Comparison of ENCODE assay signal across 8 cellular contexts in the genomic region with DNA sequence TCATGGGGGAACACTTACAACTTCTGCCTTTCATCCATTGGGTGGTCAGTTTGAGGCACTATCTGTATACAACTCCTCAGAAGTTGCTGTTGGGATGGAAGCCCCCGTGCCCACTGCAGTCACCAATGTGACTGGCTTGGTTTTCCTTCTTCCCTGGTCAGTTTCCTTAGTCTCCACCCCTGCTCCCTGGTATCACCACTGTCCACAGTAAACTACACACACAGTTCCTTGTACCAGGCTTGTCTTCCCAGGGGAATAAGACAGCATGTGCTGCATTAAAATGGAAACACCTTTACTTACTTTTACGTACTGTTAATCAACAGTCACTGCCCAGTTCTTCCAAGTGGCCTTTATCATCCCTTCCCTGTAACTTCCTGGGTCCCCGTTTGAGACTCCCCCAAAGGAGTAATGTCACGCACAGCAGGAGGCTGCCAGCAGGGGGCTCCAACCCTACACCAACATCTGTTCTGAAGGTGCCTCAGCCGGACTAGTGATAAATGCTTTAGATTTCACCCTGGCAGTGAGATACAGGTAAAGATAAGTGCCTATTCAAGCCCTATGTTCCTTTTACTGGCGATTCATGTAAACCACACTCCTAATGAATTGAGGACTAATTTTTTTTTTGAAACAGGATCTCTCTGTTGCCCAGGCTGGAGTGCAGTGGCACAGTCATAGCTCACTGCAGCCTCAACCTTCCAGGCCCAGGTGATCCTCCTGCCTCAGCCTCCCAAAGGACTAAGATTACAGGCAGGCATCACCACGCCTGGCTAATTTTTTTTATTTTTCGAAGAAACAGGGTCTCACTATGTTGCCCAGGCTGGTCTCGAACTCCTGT. TPM values are rescaled to one million over a fixed set of nuclear protein-coding genes. Genes with fewer than 3 reads are reported as not detected.
DNase-seq lines count a peak whose midpoint lies in the region; ATAC-seq and TF ChIP-seq lines count a peak whose summit lies in the region.

No MANE protein-coding gene starts in this region.

- no peaks in the 10 kb centered on the region for H3K4me1 Mint-ChIP-seq in CD8-positive, alpha-beta T cell (ENCODE audit: low read depth)
- no peaks in the 10 kb centered on the region for H3K4me1 Mint-ChIP-seq in H9
- peaks cover 5% of the 10 kb centered on the region for H3K4me1 Mint-ChIP-seq in activated T-cell treated with anti-CD3 and anti-CD28 coated beads, Interleukin-2, amount 50 U/mL, for 72 hours (ENCODE audit: low read depth)

- H3K27ac Mint-ChIP-seq in CD8-positive, alpha-beta T cell = no peak overlapping the region
- H3K27ac Mint-ChIP-seq in H9 = no peak overlapping the region
- H3K27ac Mint-ChIP-seq in activated T-cell treated with anti-CD3 and anti-CD28 coated beads, Interleukin-2, amount 50 U/mL, for 72 hours = no peak overlapping the region

- CTCF ChIA-PET in CD8-positive, alpha-beta T cell (lab: Charles Lee) = interaction anchor here (0.6 to 1.0 kb wide), 3 partner anchors 18 to 98 kb away, joined by 3 to 4 read pairs (median 3); no protein-coding TSS in a partner anchor
- CTCF ChIA-PET in Panc1 (lab: Charles Lee) = interaction anchor here (0.6 kb wide), 1 partner anchor 57 kb away, joined by 3 read pairs; no protein-coding TSS in a partner anchor

- H4K91ac ChIP-seq in H9 (ENCODE audit: insufficient read length, low read depth, low read length) = no peak overlapping the region

- H3K56ac ChIP-seq in H9 (ENCODE audit: insufficient read length, low read depth, low read length) = no peak overlapping the region

- H3T11ph ChIP-seq in H9 (ENCODE audit: low read length) = no peak overlapping the region

- H3K27ac ChIP-seq in CD8-positive, alpha-beta T cell (ENCODE audit: low read depth, low read length) = no peak overlapping the region
- H3K27ac ChIP-seq in H9 (ENCODE audit: insufficient read length, low read depth, low read length) (no peak overlapping the region), Panc1 (ENCODE audit: low read length) (no peak overlapping the region), osteoblast (ENCODE audit: low read depth, low read length) (no peak overlapping the region), thoracic aorta (no peak overlapping the region)

- TF ChIP-seq CTCF in CD8-positive, alpha-beta T cell (IDR thresholded peaks at IDR 0.05) = peak; percentile 78
- TF ChIP-seq CTCF in H9 (conservative IDR thresholded peaks at IDR 0.05) (peak; percentile 57), Panc1 (IDR thresholded peaks at IDR 0.05) (peak; percentile 94), fibroblast of the aortic adventitia (IDR thresholded peaks at IDR 0.05; ENCODE audit: insufficient read depth, low read length) (peak; percentile 84), osteoblast (IDR thresholded peaks at IDR 0.05; ENCODE audit: extremely low read depth, low read depth, low read length) (peak; percentile 97), thoracic aorta (IDR thresholded peaks at IDR 0.05) (peak; percentile 60)

- H3K79me1 ChIP-seq in H9 (ENCODE audit: insufficient read depth, low read depth, low read length, poor library complexity, severe bottlenecking) = no peaks in the 10 kb centered on the region

- no peak overlapping the region for H2BK20ac ChIP-seq in H9 (ENCODE audit: low read depth, low read length, poor library complexity, severe bottlenecking)

- in situ Hi-C loops in Panc1 (cut with HindIII; ENCODE audit: low pct_unique_long_range_greater_than_20kb, low sequenced_read_pairs) = no loop called here

- H4K5ac ChIP-seq in H9 (ENCODE audit: insufficient read length, low read depth, low read length) = no peak overlapping the region

- H4K8ac ChIP-seq in H9 (replicated peaks; ENCODE audit: insufficient read length, low read depth, low read length) = no peak overlapping the region

- intact Hi-C loops in CD8-positive, alpha-beta T cell (cut with DNase I, micrococcal nuclease) = loop anchor here (1.0 to 10.0 kb wide), 4 partner anchors 65 to 449 kb away; no protein-coding TSS in a partner anchor
- intact Hi-C loops in Panc1 (cut with micrococcal nuclease; ENCODE audit: unreplicated experiment) = loop anchor here (2.0 kb wide), 1 partner anchor 65 kb away; no protein-coding TSS in a partner anchor

- no peak overlapping the region for H3K23ac ChIP-seq in H9 (ENCODE audit: insufficient read length, low read depth, low read length)

- BruUV-seq in Panc1 (replicated peaks; lab: Mats Ljungman, UMichigan) = no TSS peak

- DNase-seq in CD8-positive, alpha-beta T cell = peak; percentile 53 to 82 (median 75)
- DNase-seq in H9 (peak; percentile 40), Panc1 (ENCODE audit: low read depth, low spot score) (peak; percentile 25), fibroblast of the aortic adventitia (ENCODE audit: low read depth) (peak; percentile 58), osteoblast (ENCODE audit: insufficient read length, low spot score, missing footprints) (peak; percentile 90), thoracic aorta (ENCODE audit: low spot score) (peak; percentile 12)
- peak; percentile 77 to 80 for DNase-seq in activated T-cell treated with anti-CD3 and anti-CD28 coated beads, Interleukin-2, amount 50 U/mL, for 72 hours

- no peaks in the 10 kb centered on the region for H3K36me3 Mint-ChIP-seq in CD8-positive, alpha-beta T cell
- peaks cover 5 to 11% (median 5%) of the 10 kb centered on the region in 3 experiments; a peak in 6 of 7 replicates for H3K36me3 Mint-ChIP-seq in H9 (ENCODE audit: insufficient read depth in 1 of 3, low read depth in 3 of 3)
- H3K36me3 Mint-ChIP-seq in activated T-cell treated with anti-CD3 and anti-CD28 coated beads, Interleukin-2, amount 50 U/mL, for 72 hours (ENCODE audit: insufficient read depth in 2 of 2) = peaks cover 0 to 2% of the 10 kb centered on the region in 2 donors

- H3K18ac ChIP-seq in H9 (ENCODE audit: insufficient read length, low read depth, low read length) = no peak overlapping the region

- no peak overlapping the region for H2BK120ac ChIP-seq in H9 (ENCODE audit: low read depth, low read length, poor library complexity, severe bottlenecking)

- no peaks in the 10 kb centered on the region for H3K27me3 Mint-ChIP-seq in CD8-positive, alpha-beta T cell (ENCODE audit: low read depth)
- no peaks in the 10 kb centered on the region for H3K27me3 Mint-ChIP-seq in H9 (ENCODE audit: low read depth)
- H3K27me3 Mint-ChIP-seq in activated T-cell treated with anti-CD3 and anti-CD28 coated beads, Interleukin-2, amount 50 U/mL, for 72 hours (ENCODE audit: low read depth) = peaks cover 8% of the 10 kb centered on the region

- no peaks in the 10 kb centered on the region for H3K27me3 ChIP-seq in CD8-positive, alpha-beta T cell (ENCODE audit: insufficient read depth, low read length)
- H3K27me3 ChIP-seq in H9 (ENCODE audit: insufficient read depth, low read length) (no peaks in the 10 kb centered on the region), Panc1 (ENCODE audit: control insufficient read depth, insufficient read depth, low read length) (no peaks in the 10 kb centered on the region), osteoblast (ENCODE audit: insufficient read depth, low read length) (no peaks in the 10 kb centered on the region), thoracic aorta (replicated peaks; ENCODE audit: insufficient read depth) (no peaks in the 10 kb centered on the region)

- no peak overlapping the region for H2AFZ ChIP-seq in H9 (ENCODE audit: low read length)
- peak overlapping the region; percentile 29 for H2AFZ ChIP-seq in osteoblast (ENCODE audit: low read length)

- H3K4ac ChIP-seq in H9 (ENCODE audit: low read depth, low read length) = no peak overlapping the region

- H4K20me1 ChIP-seq in H9 (ENCODE audit: control insufficient read depth, insufficient read depth, insufficient read length) = no peaks in the 10 kb centered on the region
- H4K20me1 ChIP-seq in osteoblast (ENCODE audit: insufficient read depth, low read length) = no peaks in the 10 kb centered on the region

- peak; percentile 94 for ATAC-seq in CD8-positive, alpha-beta T cell
- peak; percentile 94 for ATAC-seq in Panc1
- ATAC-seq in activated T-cell treated with anti-CD3 and anti-CD28 coated beads, Interleukin-2, amount 50 U/mL, for 72 hours (replicated peaks in 1 of 2) = peak; percentile 86 to 91
- no peak for ATAC-seq in thoracic aorta (ENCODE audit: insufficient number of reproducible peaks, low FRiP score, low read depth)
- ATAC-seq in HG02763 (IDR thresholded peaks at IDR 0.05; ENCODE audit: unreplicated experiment) = no peak

- no peak overlapping the region for H2BK12ac ChIP-seq in H9 (ENCODE audit: insufficient read length, low read depth, low read length)

- H3K4me3 ChIP-seq in CD8-positive, alpha-beta T cell (ENCODE audit: low read depth, low read length) = no peak overlapping the region
- no peak overlapping the region for H3K4me3 ChIP-seq in Panc1 (ENCODE audit: low read depth in 2 of 2, low read length in 2 of 2)
- no peak overlapping the region for H3K4me3 ChIP-seq in fibroblast of the aortic adventitia (ENCODE audit: low read depth, low read length)
- no peak overlapping the region for H3K4me3 ChIP-seq in osteoblast (ENCODE audit: insufficient read depth, low read length)
- H3K4me3 ChIP-seq in thoracic aorta = no peak overlapping the region

- WGBS in H9 (ENCODE audit: extremely low coverage, insufficient read length, low lambda C conversion rate) = no CpG with 5 or more reads among the region's 9 CpGs

- H3K4me1 ChIP-seq in CD8-positive, alpha-beta T cell (ENCODE audit: insufficient read depth, low read length) = no peaks in the 10 kb centered on the region
- no peaks in the 10 kb centered on the region for H3K4me1 ChIP-seq in H9 (ENCODE audit: insufficient read depth, low read length)
- no peaks in the 10 kb centered on the region for H3K4me1 ChIP-seq in Panc1 (ENCODE audit: control insufficient read depth, insufficient read depth, low read length)
- no peaks in the 10 kb centered on the region for H3K4me1 ChIP-seq in osteoblast (ENCODE audit: insufficient read depth, low read length)
- H3K4me1 ChIP-seq in thoracic aorta (ENCODE audit: control insufficient read depth in 1 of 2, low read depth in 2 of 2) = no peaks in the 10 kb centered on the region

- no peaks in the 10 kb centered on the region for H3K36me3 ChIP-seq in CD8-positive, alpha-beta T cell (ENCODE audit: insufficient read depth, low read length)
- H3K36me3 ChIP-seq in Panc1 (ENCODE audit: control insufficient read depth, insufficient read depth, low read length) (no peaks in the 10 kb centered on the region), osteoblast (ENCODE audit: insufficient read depth, low read length) (no peaks in the 10 kb centered on the region), thoracic aorta (no peaks in the 10 kb centered on the region)

- no peak overlapping the region for H3K14ac ChIP-seq in H9 (ENCODE audit: insufficient read depth, low read length)

- no peaks in the 10 kb centered on the region for H3K9me3 ChIP-seq in CD8-positive, alpha-beta T cell (ENCODE audit: low read length)
- H3K9me3 ChIP-seq in H9 (ENCODE audit: control insufficient read depth, low read depth, low read length) (no peaks in the 10 kb centered on the region), Panc1 (ENCODE audit: control insufficient read depth, insufficient read depth, low read depth, low read length) (no peaks in the 10 kb centered on the region), osteoblast (ENCODE audit: low read depth, low read length) (no peaks in the 10 kb centered on the region), thoracic aorta (no peaks in the 10 kb centered on the region)

- H2BK5ac ChIP-seq in H9 (ENCODE audit: insufficient read length, low read length) = no peak overlapping the region

- POLR2A ChIA-PET in CD8-positive, alpha-beta T cell (lab: Charles Lee) = no interaction called here
- POLR2A ChIA-PET in Panc1 (lab: Charles Lee) = no interaction called here

- H3K23me2 ChIP-seq in H9 (ENCODE audit: insufficient read length, low read depth, low read length, poor library complexity, severe bottlenecking) = no peaks in the 10 kb centered on the region

- no peak overlapping the region for H3K9ac ChIP-seq in H9 (ENCODE audit: extremely low read depth, insufficient read length, low read length)

- no peak overlapping the region for H3K4me2 ChIP-seq in H9 (ENCODE audit: insufficient read depth, insufficient read length, low read length)
- H3K4me2 ChIP-seq in osteoblast (ENCODE audit: insufficient read depth, low read length) = no peak overlapping the region

- H3K4me3 Mint-ChIP-seq in CD8-positive, alpha-beta T cell = no peak overlapping the region
- no peak overlapping the region for H3K4me3 Mint-ChIP-seq in H9
- H3K4me3 Mint-ChIP-seq in activated T-cell treated with anti-CD3 and anti-CD28 coated beads, Interleukin-2, amount 50 U/mL, for 72 hours = no peak overlapping the region

- H3K79me2 ChIP-seq in H9 (ENCODE audit: insufficient read depth, low read length) (no peaks in the 10 kb centered on the region), osteoblast (ENCODE audit: insufficient read depth, low read length) (no peaks in the 10 kb centered on the region)

- H3K9me3 Mint-ChIP-seq in CD8-positive, alpha-beta T cell = no peaks in the 10 kb centered on the region
- H3K9me3 Mint-ChIP-seq in H9 = peaks cover 14 to 16% of the 10 kb centered on the region in 2 experiments
- no peaks in the 10 kb centered on the region for H3K9me3 Mint-ChIP-seq in activated T-cell treated with anti-CD3 and anti-CD28 coated beads, Interleukin-2, amount 50 U/mL, for 72 hours

- no peak overlapping the region for H2BK15ac ChIP-seq in H9 (ENCODE audit: low read depth, low read length)

- no peak overlapping the region for H2AK5ac ChIP-seq in H9 (ENCODE audit: insufficient read length, low read length)

RNA-seq across cellular contexts. Expression of a gene that starts 45.3 kb away (rescaled TPM):
- 1 to 10 TPM; 5.6 to 5.7 TPM for total RNA-seq in CD8-positive, alpha-beta T cell
- total RNA-seq in H9 (2021) = 1.5 and 1.7 TPM in 2 replicates
- total RNA-seq in Panc1 (2021; ENCODE audit: unreplicated experiment) = 2.6 TPM
- polyA plus RNA-seq in Panc1 (2012; ENCODE audit: insufficient read length) = 0.58 TPM
- 10 to 100 TPM in 1 of 2 donors, 1 to 10 TPM in 1; 5.1 to 20.6 TPM for total RNA-seq in activated T-cell treated with anti-CD3 and anti-CD28 coated beads, Interleukin-2, amount 50 U/mL, for 72 hours
- 2.0 TPM in 1 of 2 replicates, not detected in the other for total RNA-seq in fibroblast of the aortic adventitia (ENCODE audit: low replicate concordance)
- total RNA-seq in osteoblast = 0.36 and 0.88 TPM in 2 replicates
- total RNA-seq in thoracic aorta = 10 to 100 TPM; 20.2 to 23.6 TPM

Comparison
In these comparisons a context has a peak if more than half of its experiments do, and no peak if none do; other contexts are left out.
1. ATAC-seq: peak in CD8-positive, alpha-beta T cell (single experiment), Panc1 (single experiment) and activated T-cell treated with anti-CD3 and anti-CD28 coated beads, Interleukin-2, amount 50 U/mL, for 72 hours (2 of 2); none in thoracic aorta (single experiment) and HG02763 (single experiment).
2. DNase-seq: peak in every context shown above with its lines; median percentile 90 in osteoblast; 78 in activated T-cell treated with anti-CD3 and anti-CD28 coated beads, Interleukin-2, amount 50 U/mL, for 72 hours; 75 in CD8-positive, alpha-beta T cell; 58 in fibroblast of the aortic adventitia; 40 in H9; 25 in Panc1; 12 in thoracic aorta.
3. Peak in every context shown above with its lines, with median percentiles within 50 percentile points of each other: CTCF ChIP-seq.